ENCODE assay signal across 1 cellular context in the genomic region with DNA sequence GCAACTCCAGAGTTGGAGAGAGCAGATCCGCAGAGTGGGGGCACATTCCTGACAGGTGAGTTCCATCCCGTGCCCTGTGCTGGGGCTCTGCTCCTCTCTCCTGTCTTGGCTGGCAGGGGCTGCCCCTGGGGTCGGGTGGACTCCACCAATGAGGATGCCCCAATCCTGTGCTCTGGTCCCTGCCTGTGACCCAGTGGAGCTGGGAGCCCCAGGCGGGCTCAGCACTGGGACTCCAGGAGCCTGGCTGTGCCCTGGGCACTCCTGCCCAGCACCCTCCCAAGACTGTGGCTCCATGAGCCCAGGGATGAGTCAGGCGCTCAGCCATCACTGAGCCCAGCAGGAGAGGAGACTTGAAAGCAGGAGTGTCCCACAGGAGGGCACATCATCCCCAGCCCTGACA.
TF ChIP-seq lines count a peak whose summit lies in the region.

No MANE protein-coding gene starts in this region.

TF ChIP-seq in IMR-90, 13 proteins besides CTCF, POLR2A, EP300 and RAD21:
- no peak for TF ChIP-seq BHLHE40 (IDR thresholded peaks at IDR 0.05; ENCODE audit: low read depth, low read length)
- no peak for TF ChIP-seq SMC3 (IDR thresholded peaks at IDR 0.05; ENCODE audit: low read depth, low read length)
- no peak for TF ChIP-seq CHD1 (IDR thresholded peaks at IDR 0.05; ENCODE audit: low read depth, low read length)
- TF ChIP-seq USF2 (IDR thresholded peaks at IDR 0.05; ENCODE audit: low read depth, low read length), result no peak
- TF ChIP-seq RFX5 (IDR thresholded peaks at IDR 0.05; ENCODE audit: low read depth, low read length), result no peak
- TF ChIP-seq MAZ (IDR thresholded peaks at IDR 0.05; ENCODE audit: borderline replicate concordance, low read depth, low read length), result no peak
- no peak for TF ChIP-seq NFE2L2 (IDR thresholded peaks at IDR 0.05; ENCODE audit: low read depth, low read length)
- no peak for TF ChIP-seq FOS (IDR thresholded peaks at IDR 0.05; ENCODE audit: low read depth, low read length)
- TF ChIP-seq MAFK (IDR thresholded peaks at IDR 0.05; ENCODE audit: low read depth, low read length), result no peak
- TF ChIP-seq, protein P1, sequence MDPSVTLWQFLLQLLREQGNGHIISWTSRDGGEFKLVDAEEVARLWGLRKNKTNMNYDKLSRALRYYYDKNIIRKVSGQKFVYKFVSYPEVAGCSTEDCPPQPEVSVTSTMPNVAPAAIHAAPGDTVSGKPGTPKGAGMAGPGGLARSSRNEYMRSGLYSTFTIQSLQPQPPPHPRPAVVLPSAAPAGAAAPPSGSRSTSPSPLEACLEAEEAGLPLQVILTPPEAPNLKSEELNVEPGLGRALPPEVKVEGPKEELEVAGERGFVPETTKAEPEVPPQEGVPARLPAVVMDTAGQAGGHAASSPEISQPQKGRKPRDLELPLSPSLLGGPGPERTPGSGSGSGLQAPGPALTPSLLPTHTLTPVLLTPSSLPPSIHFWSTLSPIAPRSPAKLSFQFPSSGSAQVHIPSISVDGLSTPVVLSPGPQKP (IDR thresholded peaks at IDR 0.05; ENCODE audit: borderline replicate concordance, low read depth, low read length), result no peak
- TF ChIP-seq MXI1 (IDR thresholded peaks at IDR 0.05; ENCODE audit: borderline replicate concordance, low read depth, low read length), result no peak
- TF ChIP-seq CEBPB (IDR thresholded peaks at IDR 0.05; ENCODE audit: low read depth, low read length), result no peak
- TF ChIP-seq RCOR1 (IDR thresholded peaks at IDR 0.05; ENCODE audit: insufficient replicate concordance, low read length), result no peak
